Comparison of ENCODE assay signal across 13 cellular contexts in the genomic region with DNA sequence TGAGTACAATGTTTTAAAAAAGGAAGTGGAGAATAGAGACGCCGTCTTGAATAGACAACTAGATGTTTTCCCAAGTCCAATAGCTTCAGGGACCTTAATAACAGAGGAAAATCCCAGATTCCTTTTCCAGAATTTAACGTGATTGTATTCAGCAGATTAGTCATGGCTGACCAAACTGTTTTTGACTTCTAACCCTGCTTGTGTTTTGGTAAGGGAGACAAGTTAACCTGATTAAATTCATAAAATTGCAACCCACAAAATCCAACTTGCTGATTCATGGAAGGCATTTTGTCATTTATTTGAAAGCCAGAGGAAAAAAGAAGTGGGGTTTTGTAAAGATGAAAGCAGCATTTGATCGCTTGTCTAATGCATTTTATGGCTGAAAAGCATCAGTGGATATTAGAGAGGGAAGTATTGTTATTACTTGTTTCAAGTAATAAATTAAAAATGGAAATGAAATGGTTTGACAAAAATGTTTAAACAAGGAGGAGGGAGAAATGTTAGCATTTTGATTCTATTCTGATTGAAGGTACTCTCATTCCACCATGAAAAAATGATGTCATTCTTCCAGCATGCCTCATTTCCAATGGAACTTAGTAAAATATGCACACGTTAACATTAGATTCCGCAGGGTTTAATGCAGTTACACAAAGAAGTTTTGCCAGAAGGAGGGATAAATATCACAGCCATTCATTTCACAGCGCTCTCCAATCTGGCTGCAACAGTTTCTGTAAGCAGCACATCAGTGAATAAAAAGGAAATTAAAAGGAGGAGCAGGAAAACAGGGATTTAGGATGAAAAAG.
DNase-seq lines count a peak whose midpoint lies in the region; TF ChIP-seq lines count a peak whose summit lies in the region.
"Had no signal": no experiment of that assay in that cellular context is flagged by ENCODE, and none has a peak within 500 bp of the region (broad histone marks: within the 10 kb centered on the region; RNA-seq: fewer than 3 reads in every experiment).

No MANE protein-coding gene starts in this region.

- H3K79me2 ChIP-seq in SK-N-SH (ENCODE audit: insufficient read depth), result no peaks in the 10 kb centered on the region

- CTCF ChIA-PET in SK-N-SH (lab: Yijun Ruan, JAX), result no interaction called here

- POLR2A ChIA-PET in SK-N-SH (lab: Yijun Ruan, JAX), result no interaction called here

- peak in 1 of 2 experiments; percentile 59; a peak in 1 of 4 replicates for TF ChIP-seq EP300 in SK-N-SH (IDR thresholded peaks at IDR 0.05; ENCODE audit: borderline replicate concordance in 1 of 2, low read depth in 1 of 2, low read length in 1 of 2)

- no peaks in the 10 kb centered on the region for H3K9me3 ChIP-seq in SK-N-SH
- H3K9me3 ChIP-seq in BE2C, result no peaks in the 10 kb centered on the region
- H3K9me3 ChIP-seq in left ventricle myocardium inferior (replicated peaks), result no peaks in the 10 kb centered on the region
- H3K9me3 ChIP-seq: colonic mucosa, Peyer's patch had no signal

- H3K4me1 ChIP-seq in SK-N-SH (ENCODE audit: control insufficient read depth in 1 of 2, insufficient read depth in 2 of 2, low read depth in 1 of 2, low read length in 1 of 2), result peaks cover 0 to 18% of the 10 kb centered on the region in 2 experiments; a peak in 2 of 4 replicates
- H3K4me1 ChIP-seq in BE2C, result peaks cover 3% of the 10 kb centered on the region; the same call in 1 of the 2 replicates
- H3K4me1 ChIP-seq in left ventricle myocardium inferior, result no peaks in the 10 kb centered on the region
- H3K4me1 ChIP-seq: colonic mucosa, Peyer's patch had no signal

- no peaks in the 10 kb centered on the region for H4K20me1 ChIP-seq in SK-N-SH (ENCODE audit: insufficient read depth)

- H2AFZ ChIP-seq in SK-N-SH (ENCODE audit: low read depth), result peak overlapping the region; percentile 78

- TF ChIP-seq RAD21 in SK-N-SH (IDR thresholded peaks at IDR 0.05; ENCODE audit: low read length), result no peak

- no peaks in the 10 kb centered on the region for H3K27me3 ChIP-seq in SK-N-SH (ENCODE audit: insufficient read depth)
- no peaks in the 10 kb centered on the region for H3K27me3 ChIP-seq in BE2C
- no peaks in the 10 kb centered on the region for H3K27me3 ChIP-seq in left ventricle myocardium inferior (ENCODE audit: low read depth)
- H3K27me3 ChIP-seq: colonic mucosa, Peyer's patch had no signal

- TF ChIP-seq CTCF in SK-N-SH (IDR thresholded peaks at IDR 0.05), result no peak
- no peak for TF ChIP-seq CTCF in BE2C (IDR thresholded peaks at IDR 0.05; ENCODE audit: low read depth, low read length)
- no peak for TF ChIP-seq CTCF in left ventricle myocardium inferior (IDR thresholded peaks at IDR 0.05; ENCODE audit: borderline replicate concordance)

- H3K4me2 ChIP-seq in SK-N-SH, result peak overlapping the region; percentile 57

- peak overlapping the region; percentile 42; the same call in 1 of the 2 replicates for H3K9ac ChIP-seq in SK-N-SH

- intact Hi-C loops in left ventricle myocardium inferior (cut with micrococcal nuclease), result no loop called here

- no peaks in the 10 kb centered on the region for H3K9me2 ChIP-seq in SK-N-SH

- DNase-seq in G401 (ENCODE audit: low spot score) (peak; percentile 8), SK-N-SH (no peak), fibroblast of peridontal ligament (ENCODE audit: extremely low read depth) (peak; percentile 84), skeletal muscle cell (ENCODE audit: low read depth) (no peak), AML-193 (lab: John Stamatoyannopoulos, UW) (no peak), BE2C (no peak), left ventricle myocardium inferior (no peak)
- DNase-seq in activated CD4-positive, alpha-beta T cell treated with anti-CD3 and anti-CD28 coated beads, Interleukin-2, amount 50 U/mL, for 48 hours, result no peak
- DNase-seq: activated CD8-positive, alpha-beta T cell treated with anti-CD3 and anti-CD28 coated beads, Interleukin-2, amount 10 ng/mL, durations not matched to agents 7 days and 5 days; colonic mucosa; kidney; NCI-H226; Peyer's patch had no signal

- peaks cover 11% of the 10 kb centered on the region for H3F3A ChIP-seq in SK-N-SH (replicated peaks; ENCODE audit: insufficient read depth)

- H3K4me3 ChIP-seq in SK-N-SH (ENCODE audit: low read depth in 2 of 2, low read length in 1 of 2) (peak overlapping the region; percentile 17 to 23; a peak in 2 of 4 replicates), skeletal muscle cell (ENCODE audit: low read depth, low read length) (peak overlapping the region; percentile 16), BE2C (ENCODE audit: low read depth, low read length) (no peak overlapping the region), left ventricle myocardium inferior (no peak overlapping the region)
- H3K4me3 ChIP-seq: colonic mucosa, Peyer's patch had no signal

- in situ Hi-C loops in G401 (cut with HindIII; ENCODE audit: low sequenced_read_pairs), result no loop called here

- no peaks in the 10 kb centered on the region for H3K36me3 ChIP-seq in SK-N-SH (replicated peaks in 1 of 2; ENCODE audit: control insufficient read depth in 1 of 2, insufficient read depth in 2 of 2, low read length in 1 of 2)
- H3K36me3 ChIP-seq in BE2C, result no peaks in the 10 kb centered on the region
- H3K36me3 ChIP-seq in left ventricle myocardium inferior, result no peaks in the 10 kb centered on the region
- H3K36me3 ChIP-seq: colonic mucosa, Peyer's patch had no signal

- peak overlapping the region; percentile 68 to 82; a peak in 3 of 4 replicates for H3K27ac ChIP-seq in SK-N-SH (ENCODE audit: low read depth in 2 of 2, low read length in 1 of 2)
- no peak overlapping the region for H3K27ac ChIP-seq in left ventricle myocardium inferior (replicated peaks)
- H3K27ac ChIP-seq: colonic mucosa, Peyer's patch had no signal

- 37% methylated on average over 7 of the region's 7 CpGs for WGBS in SK-N-SH (ENCODE audit: low lambda C conversion rate)

TF ChIP-seq in SK-N-SH, 30 proteins besides CTCF, POLR2A, EP300 and RAD21:
- 0 out of 2 replicates have a peak, but pooled peaks have one; percentile 10 for TF ChIP-seq RXRA (IDR thresholded peaks at IDR 0.05; ENCODE audit: borderline replicate concordance, low read depth)
- TF ChIP-seq, protein P1, sequence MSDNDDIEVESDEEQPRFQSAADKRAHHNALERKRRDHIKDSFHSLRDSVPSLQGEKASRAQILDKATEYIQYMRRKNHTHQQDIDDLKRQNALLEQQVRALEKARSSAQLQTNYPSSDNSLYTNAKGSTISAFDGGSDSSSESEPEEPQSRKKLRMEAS (IDR thresholded peaks at IDR 0.05; ENCODE audit: low read depth), result 0 out of 2 replicates have a peak, but pooled peaks have one; percentile 20
- TF ChIP-seq TCF12 (IDR thresholded peaks at IDR 0.05), result no peak
- no peak for TF ChIP-seq SIN3A (IDR thresholded peaks at IDR 0.05; ENCODE audit: borderline replicate concordance, low read depth, low read length)
- no peak for TF ChIP-seq SMC3 (IDR thresholded peaks at IDR 0.05; ENCODE audit: low read depth, low read length)
- TF ChIP-seq, protein P2, sequence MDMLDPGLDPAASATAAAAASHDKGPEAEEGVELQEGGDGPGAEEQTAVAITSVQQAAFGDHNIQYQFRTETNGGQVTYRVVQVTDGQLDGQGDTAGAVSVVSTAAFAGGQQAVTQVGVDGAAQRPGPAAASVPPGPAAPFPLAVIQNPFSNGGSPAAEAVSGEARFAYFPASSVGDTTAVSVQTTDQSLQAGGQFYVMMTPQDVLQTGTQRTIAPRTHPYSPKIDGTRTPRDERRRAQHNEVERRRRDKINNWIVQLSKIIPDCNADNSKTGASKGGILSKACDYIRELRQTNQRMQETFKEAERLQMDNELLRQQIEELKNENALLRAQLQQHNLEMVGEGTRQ (IDR thresholded peaks at IDR 0.05; ENCODE audit: borderline replicate concordance, low read depth, low read length), result no peak
- TF ChIP-seq JUND (IDR thresholded peaks at IDR 0.05), result peak; percentile 56
- TF ChIP-seq, protein P3, sequence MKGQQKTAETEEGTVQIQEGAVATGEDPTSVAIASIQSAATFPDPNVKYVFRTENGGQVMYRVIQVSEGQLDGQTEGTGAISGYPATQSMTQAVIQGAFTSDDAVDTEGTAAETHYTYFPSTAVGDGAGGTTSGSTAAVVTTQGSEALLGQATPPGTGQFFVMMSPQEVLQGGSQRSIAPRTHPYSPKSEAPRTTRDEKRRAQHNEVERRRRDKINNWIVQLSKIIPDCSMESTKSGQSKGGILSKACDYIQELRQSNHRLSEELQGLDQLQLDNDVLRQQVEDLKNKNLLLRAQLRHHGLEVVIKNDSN (IDR thresholded peaks at IDR 0.05; ENCODE audit: borderline replicate concordance, low read depth), result no peak
- no peak for TF ChIP-seq RCOR1 (IDR thresholded peaks at IDR 0.05; ENCODE audit: low read length)
- TF ChIP-seq FOSL2 (IDR thresholded peaks at IDR 0.05; ENCODE audit: borderline replicate concordance, low read depth), result peak; percentile 44; the same call in 1 of the 2 replicates
- TF ChIP-seq, protein P4, sequence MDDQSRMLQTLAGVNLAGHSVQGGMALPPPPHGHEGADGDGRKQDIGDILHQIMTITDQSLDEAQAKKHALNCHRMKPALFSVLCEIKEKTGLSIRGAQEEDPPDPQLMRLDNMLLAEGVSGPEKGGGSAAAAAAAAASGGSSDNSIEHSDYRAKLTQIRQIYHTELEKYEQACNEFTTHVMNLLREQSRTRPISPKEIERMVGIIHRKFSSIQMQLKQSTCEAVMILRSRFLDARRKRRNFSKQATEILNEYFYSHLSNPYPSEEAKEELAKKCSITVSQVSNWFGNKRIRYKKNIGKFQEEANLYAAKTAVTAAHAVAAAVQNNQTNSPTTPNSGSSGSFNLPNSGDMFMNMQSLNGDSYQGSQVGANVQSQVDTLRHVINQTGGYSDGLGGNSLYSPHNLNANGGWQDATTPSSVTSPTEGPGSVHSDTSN (IDR thresholded peaks at IDR 0.05), result peak; percentile 29; the same call in 1 of the 2 replicates

Comparison
In these comparisons a context has a peak if more than half of its experiments do, and no peak if none do; other contexts are left out.
1. DNase-seq: peak in G401 (single experiment) and fibroblast of peridontal ligament (single experiment); none in SK-N-SH (single experiment), skeletal muscle cell (single experiment), AML-193 (0 of 2), activated CD4-positive, alpha-beta T cell treated with anti-CD3 and anti-CD28 coated beads, Interleukin-2, amount 50 U/mL, for 48 hours (0 of 2), BE2C (single experiment) and left ventricle myocardium inferior (single experiment).
2. H3K4me3 ChIP-seq: peak in SK-N-SH (2 of 2) and skeletal muscle cell (single experiment); none in BE2C (single experiment) and left ventricle myocardium inferior (single experiment).